Comparison of ENCODE assay signal across 1 cellular context in the genomic region with DNA sequence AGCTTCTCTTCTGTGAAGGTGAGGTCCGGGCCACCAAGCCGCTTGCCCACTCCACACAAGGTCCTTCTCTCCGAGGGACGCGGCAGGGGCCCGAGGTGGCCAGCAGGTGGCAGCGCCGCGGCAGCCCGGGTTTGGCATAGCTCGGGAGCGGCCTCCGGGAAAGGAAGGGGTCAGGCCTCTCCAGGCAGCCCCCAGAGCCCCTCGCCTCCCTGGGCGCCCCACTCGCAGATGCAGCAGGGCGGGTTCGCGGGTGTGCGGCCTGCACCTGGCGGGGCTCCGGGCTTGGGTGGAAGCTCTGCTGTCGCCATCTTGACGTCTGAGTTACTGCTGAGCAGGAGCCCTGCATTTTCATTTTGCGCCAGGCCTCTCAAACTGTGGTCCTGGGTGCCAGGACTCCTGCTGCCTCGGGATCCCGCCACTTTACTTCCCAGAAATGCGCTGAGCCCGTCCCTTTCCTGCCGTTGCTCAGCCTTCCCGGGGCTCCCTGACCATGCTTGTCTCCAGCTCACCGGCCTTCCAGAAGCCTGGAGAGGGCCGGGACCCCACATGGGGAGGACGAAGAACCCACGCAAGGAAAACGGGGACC.
TF ChIP-seq lines count a peak whose summit lies in the region.

No MANE protein-coding gene starts in this region.

TF ChIP-seq in GM12878, 131 proteins besides CTCF, POLR2A, EP300 and RAD21 (continues in another document):
- peak; percentile 30; the same call in 1 of the 2 replicates for TF ChIP-seq SMAD5 (IDR thresholded peaks at IDR 0.05; ENCODE audit: low read depth)
- TF ChIP-seq TCF7 (IDR thresholded peaks at IDR 0.05; ENCODE audit: borderline replicate concordance), result no peak
- TF ChIP-seq, protein P1, sequence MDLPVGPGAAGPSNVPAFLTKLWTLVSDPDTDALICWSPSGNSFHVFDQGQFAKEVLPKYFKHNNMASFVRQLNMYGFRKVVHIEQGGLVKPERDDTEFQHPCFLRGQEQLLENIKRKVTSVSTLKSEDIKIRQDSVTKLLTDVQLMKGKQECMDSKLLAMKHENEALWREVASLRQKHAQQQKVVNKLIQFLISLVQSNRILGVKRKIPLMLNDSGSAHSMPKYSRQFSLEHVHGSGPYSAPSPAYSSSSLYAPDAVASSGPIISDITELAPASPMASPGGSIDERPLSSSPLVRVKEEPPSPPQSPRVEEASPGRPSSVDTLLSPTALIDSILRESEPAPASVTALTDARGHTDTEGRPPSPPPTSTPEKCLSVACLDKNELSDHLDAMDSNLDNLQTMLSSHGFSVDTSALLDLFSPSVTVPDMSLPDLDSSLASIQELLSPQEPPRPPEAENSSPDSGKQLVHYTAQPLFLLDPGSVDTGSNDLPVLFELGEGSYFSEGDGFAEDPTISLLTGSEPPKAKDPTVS (IDR thresholded peaks at IDR 0.05; ENCODE audit: low read depth, low read length), result no peak
- TF ChIP-seq, protein P2, sequence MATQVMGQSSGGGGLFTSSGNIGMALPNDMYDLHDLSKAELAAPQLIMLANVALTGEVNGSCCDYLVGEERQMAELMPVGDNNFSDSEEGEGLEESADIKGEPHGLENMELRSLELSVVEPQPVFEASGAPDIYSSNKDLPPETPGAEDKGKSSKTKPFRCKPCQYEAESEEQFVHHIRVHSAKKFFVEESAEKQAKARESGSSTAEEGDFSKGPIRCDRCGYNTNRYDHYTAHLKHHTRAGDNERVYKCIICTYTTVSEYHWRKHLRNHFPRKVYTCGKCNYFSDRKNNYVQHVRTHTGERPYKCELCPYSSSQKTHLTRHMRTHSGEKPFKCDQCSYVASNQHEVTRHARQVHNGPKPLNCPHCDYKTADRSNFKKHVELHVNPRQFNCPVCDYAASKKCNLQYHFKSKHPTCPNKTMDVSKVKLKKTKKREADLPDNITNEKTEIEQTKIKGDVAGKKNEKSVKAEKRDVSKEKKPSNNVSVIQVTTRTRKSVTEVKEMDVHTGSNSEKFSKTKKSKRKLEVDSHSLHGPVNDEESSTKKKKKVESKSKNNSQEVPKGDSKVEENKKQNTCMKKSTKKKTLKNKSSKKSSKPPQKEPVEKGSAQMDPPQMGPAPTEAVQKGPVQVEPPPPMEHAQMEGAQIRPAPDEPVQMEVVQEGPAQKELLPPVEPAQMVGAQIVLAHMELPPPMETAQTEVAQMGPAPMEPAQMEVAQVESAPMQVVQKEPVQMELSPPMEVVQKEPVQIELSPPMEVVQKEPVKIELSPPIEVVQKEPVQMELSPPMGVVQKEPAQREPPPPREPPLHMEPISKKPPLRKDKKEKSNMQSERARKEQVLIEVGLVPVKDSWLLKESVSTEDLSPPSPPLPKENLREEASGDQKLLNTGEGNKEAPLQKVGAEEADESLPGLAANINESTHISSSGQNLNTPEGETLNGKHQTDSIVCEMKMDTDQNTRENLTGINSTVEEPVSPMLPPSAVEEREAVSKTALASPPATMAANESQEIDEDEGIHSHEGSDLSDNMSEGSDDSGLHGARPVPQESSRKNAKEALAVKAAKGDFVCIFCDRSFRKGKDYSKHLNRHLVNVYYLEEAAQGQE (IDR thresholded peaks at IDR 0.05; ENCODE audit: low read depth, low read length), result no peak
- no peak for TF ChIP-seq SUPT20H (IDR thresholded peaks at IDR 0.05; ENCODE audit: borderline replicate concordance, control insufficient read depth, low read depth, low read length)
- TF ChIP-seq HCFC1 (IDR thresholded peaks at IDR 0.05; ENCODE audit: low read length), result no peak
- no peak for TF ChIP-seq ETV6 (conservative IDR thresholded peaks at IDR 0.05 in 1 of 2, IDR thresholded peaks at IDR 0.05 in 1 of 2; ENCODE audit: borderline replicate concordance in 1 of 2, low read depth in 1 of 2)
- TF ChIP-seq, protein P3, sequence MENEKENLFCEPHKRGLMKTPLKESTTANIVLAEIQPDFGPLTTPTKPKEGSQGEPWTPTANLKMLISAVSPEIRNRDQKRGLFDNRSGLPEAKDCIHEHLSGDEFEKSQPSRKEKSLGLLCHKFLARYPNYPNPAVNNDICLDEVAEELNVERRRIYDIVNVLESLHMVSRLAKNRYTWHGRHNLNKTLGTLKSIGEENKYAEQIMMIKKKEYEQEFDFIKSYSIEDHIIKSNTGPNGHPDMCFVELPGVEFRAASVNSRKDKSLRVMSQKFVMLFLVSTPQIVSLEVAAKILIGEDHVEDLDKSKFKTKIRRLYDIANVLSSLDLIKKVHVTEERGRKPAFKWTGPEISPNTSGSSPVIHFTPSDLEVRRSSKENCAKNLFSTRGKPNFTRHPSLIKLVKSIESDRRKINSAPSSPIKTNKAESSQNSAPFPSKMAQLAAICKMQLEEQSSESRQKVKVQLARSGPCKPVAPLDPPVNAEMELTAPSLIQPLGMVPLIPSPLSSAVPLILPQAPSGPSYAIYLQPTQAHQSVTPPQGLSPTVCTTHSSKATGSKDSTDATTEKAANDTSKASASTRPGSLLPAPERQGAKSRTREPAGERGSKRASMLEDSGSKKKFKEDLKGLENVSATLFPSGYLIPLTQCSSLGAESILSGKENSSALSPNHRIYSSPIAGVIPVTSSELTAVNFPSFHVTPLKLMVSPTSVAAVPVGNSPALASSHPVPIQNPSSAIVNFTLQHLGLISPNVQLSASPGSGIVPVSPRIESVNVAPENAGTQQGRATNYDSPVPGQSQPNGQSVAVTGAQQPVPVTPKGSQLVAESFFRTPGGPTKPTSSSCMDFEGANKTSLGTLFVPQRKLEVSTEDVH (IDR thresholded peaks at IDR 0.05; ENCODE audit: low read depth, partially characterized antibody), result no peak
- TF ChIP-seq ATF7 (IDR thresholded peaks at IDR 0.05; ENCODE audit: low read depth), result no peak
- TF ChIP-seq CBX3 (IDR thresholded peaks at IDR 0.05; ENCODE audit: borderline replicate concordance, low read depth), result no peak
- no peak for TF ChIP-seq RAD51 (IDR thresholded peaks at IDR 0.05)
- TF ChIP-seq, protein P4, sequence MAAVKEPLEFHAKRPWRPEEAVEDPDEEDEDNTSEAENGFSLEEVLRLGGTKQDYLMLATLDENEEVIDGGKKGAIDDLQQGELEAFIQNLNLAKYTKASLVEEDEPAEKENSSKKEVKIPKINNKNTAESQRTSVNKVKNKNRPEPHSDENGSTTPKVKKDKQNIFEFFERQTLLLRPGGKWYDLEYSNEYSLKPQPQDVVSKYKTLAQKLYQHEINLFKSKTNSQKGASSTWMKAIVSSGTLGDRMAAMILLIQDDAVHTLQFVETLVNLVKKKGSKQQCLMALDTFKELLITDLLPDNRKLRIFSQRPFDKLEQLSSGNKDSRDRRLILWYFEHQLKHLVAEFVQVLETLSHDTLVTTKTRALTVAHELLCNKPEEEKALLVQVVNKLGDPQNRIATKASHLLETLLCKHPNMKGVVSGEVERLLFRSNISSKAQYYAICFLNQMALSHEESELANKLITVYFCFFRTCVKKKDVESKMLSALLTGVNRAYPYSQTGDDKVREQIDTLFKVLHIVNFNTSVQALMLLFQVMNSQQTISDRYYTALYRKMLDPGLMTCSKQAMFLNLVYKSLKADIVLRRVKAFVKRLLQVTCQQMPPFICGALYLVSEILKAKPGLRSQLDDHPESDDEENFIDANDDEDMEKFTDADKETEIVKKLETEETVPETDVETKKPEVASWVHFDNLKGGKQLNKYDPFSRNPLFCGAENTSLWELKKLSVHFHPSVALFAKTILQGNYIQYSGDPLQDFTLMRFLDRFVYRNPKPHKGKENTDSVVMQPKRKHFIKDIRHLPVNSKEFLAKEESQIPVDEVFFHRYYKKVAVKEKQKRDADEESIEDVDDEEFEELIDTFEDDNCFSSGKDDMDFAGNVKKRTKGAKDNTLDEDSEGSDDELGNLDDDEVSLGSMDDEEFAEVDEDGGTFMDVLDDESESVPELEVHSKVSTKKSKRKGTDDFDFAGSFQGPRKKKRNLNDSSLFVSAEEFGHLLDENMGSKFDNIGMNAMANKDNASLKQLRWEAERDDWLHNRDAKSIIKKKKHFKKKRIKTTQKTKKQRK (IDR thresholded peaks at IDR 0.05; ENCODE audit: low read depth, low read length), result no peak
- no peak for TF ChIP-seq JUND (IDR thresholded peaks at IDR 0.05; ENCODE audit: low read depth, low read length)
- peak; percentile 59 to 61; a peak in 3 of 4 replicates for TF ChIP-seq IKZF2 (IDR thresholded peaks at IDR 0.05)
- TF ChIP-seq, protein P5, sequence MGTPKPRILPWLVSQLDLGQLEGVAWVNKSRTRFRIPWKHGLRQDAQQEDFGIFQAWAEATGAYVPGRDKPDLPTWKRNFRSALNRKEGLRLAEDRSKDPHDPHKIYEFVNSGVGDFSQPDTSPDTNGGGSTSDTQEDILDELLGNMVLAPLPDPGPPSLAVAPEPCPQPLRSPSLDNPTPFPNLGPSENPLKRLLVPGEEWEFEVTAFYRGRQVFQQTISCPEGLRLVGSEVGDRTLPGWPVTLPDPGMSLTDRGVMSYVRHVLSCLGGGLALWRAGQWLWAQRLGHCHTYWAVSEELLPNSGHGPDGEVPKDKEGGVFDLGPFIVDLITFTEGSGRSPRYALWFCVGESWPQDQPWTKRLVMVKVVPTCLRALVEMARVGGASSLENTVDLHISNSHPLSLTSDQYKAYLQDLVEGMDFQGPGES (IDR thresholded peaks at IDR 0.05), result no peak
- peak; percentile 88; the same call in 1 of the 2 replicates for TF ChIP-seq RB1 (IDR thresholded peaks at IDR 0.05; ENCODE audit: borderline replicate concordance)
- TF ChIP-seq, protein P6, sequence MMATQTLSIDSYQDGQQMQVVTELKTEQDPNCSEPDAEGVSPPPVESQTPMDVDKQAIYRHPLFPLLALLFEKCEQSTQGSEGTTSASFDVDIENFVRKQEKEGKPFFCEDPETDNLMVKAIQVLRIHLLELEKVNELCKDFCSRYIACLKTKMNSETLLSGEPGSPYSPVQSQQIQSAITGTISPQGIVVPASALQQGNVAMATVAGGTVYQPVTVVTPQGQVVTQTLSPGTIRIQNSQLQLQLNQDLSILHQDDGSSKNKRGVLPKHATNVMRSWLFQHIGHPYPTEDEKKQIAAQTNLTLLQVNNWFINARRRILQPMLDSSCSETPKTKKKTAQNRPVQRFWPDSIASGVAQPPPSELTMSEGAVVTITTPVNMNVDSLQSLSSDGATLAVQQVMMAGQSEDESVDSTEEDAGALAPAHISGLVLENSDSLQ (IDR thresholded peaks at IDR 0.05), result 0 out of 2 replicates have a peak, but pooled peaks have one; percentile 17
- TF ChIP-seq NFIC (IDR thresholded peaks at IDR 0.05; ENCODE audit: low read depth, low read length), result no peak
- no peak for TF ChIP-seq CEBPB (IDR thresholded peaks at IDR 0.05; ENCODE audit: borderline replicate concordance in 1 of 2, low read depth in 2 of 2, low read length in 2 of 2)
- 0 out of 4 replicates have a peak, but pooled peaks of 1 of the 2 experiments have one; percentile 51 for TF ChIP-seq SRF (IDR thresholded peaks at IDR 0.05; ENCODE audit: low read depth in 2 of 2, low read length in 2 of 2)
- no peak for TF ChIP-seq HDGF (IDR thresholded peaks at IDR 0.05)
- TF ChIP-seq CHD2 (IDR thresholded peaks at IDR 0.05; ENCODE audit: borderline replicate concordance, low read depth, low read length), result no peak
- TF ChIP-seq, protein P7, sequence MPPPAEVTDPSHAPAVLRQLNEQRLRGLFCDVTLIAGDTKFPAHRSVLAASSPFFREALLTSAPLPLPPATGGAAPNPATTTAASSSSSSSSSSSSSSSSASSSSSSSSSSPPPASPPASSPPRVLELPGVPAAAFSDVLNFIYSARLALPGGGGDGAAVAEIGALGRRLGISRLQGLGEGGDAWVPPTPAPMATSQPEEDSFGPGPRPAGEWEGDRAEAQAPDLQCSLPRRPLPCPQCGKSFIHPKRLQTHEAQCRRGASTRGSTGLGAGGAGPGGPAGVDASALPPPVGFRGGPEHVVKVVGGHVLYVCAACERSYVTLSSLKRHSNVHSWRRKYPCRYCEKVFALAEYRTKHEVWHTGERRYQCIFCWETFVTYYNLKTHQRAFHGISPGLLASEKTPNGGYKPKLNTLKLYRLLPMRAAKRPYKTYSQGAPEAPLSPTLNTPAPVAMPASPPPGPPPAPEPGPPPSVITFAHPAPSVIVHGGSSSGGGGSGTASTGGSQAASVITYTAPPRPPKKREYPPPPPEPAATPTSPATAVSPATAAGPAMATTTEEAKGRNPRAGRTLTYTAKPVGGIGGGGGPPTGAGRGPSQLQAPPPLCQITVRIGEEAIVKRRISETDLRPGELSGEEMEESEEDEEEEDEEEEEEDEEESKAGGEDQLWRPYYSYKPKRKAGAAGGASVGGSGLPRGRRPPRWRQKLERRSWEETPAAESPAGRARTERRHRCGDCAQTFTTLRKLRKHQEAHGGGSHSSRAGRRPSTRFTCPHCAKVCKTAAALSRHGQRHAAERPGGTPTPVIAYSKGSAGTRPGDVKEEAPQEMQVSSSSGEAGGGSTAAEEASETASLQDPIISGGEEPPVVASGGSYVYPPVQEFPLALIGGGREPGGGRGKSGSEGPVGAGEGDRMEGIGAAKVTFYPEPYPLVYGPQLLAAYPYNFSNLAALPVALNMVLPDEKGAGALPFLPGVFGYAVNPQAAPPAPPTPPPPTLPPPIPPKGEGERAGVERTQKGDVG (CRISPR knock-in tag; IDR thresholded peaks at IDR 0.05), result no peak
- TF ChIP-seq BMI1 (IDR thresholded peaks at IDR 0.05; ENCODE audit: borderline replicate concordance), result no peak
- TF ChIP-seq, protein P8, sequence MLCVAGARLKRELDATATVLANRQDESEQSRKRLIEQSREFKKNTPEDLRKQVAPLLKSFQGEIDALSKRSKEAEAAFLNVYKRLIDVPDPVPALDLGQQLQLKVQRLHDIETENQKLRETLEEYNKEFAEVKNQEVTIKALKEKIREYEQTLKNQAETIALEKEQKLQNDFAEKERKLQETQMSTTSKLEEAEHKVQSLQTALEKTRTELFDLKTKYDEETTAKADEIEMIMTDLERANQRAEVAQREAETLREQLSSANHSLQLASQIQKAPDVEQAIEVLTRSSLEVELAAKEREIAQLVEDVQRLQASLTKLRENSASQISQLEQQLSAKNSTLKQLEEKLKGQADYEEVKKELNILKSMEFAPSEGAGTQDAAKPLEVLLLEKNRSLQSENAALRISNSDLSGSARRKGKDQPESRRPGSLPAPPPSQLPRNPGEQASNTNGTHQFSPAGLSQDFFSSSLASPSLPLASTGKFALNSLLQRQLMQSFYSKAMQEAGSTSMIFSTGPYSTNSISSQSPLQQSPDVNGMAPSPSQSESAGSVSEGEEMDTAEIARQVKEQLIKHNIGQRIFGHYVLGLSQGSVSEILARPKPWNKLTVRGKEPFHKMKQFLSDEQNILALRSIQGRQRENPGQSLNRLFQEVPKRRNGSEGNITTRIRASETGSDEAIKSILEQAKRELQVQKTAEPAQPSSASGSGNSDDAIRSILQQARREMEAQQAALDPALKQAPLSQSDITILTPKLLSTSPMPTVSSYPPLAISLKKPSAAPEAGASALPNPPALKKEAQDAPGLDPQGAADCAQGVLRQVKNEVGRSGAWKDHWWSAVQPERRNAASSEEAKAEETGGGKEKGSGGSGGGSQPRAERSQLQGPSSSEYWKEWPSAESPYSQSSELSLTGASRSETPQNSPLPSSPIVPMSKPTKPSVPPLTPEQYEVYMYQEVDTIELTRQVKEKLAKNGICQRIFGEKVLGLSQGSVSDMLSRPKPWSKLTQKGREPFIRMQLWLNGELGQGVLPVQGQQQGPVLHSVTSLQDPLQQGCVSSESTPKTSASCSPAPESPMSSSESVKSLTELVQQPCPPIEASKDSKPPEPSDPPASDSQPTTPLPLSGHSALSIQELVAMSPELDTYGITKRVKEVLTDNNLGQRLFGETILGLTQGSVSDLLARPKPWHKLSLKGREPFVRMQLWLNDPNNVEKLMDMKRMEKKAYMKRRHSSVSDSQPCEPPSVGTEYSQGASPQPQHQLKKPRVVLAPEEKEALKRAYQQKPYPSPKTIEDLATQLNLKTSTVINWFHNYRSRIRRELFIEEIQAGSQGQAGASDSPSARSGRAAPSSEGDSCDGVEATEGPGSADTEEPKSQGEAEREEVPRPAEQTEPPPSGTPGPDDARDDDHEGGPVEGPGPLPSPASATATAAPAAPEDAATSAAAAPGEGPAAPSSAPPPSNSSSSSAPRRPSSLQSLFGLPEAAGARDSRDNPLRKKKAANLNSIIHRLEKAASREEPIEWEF (IDR thresholded peaks at IDR 0.05; ENCODE audit: insufficient replicate concordance, low read depth, low read length), result no peak
